ENCODE assay signal across 1 cellular context in the genomic region with DNA sequence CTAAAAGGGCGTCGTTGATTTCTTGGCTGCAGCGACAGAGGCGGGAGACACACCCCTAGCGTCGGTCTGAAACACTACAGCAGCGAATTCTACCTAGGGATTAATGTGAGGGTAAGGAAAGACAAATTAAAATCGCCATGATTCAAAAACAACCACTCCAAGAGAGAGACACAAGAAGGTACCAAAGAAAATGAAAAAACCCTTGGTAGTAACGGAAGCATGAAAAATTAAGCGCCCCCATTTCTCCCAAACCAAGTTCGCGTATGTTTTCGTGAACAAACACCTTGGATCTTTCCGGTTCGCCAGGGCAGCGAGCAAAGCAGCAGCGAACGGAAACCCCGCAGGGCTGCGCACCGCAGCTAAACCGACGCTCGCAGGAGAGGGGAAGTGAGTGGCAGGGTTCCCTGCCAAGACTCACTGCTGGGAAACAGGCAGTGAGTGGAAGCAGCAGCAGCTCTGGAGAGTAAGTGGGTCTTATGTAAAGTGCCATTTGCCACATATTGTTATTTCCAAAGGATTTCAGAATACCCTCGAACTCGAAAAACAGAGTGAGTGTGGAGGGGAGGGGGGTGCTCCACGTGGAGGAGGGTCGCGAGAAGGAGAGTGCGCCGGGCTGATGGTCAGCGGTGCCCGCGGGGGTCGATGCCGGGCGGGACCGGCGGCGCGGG.
A peak's percentile ranks its signal among the peaks of the same experiment; 100 is the strongest.
TF ChIP-seq lines count a peak whose summit lies in the region.

No MANE protein-coding gene starts in this region.

TF ChIP-seq in K562, 482 proteins besides CTCF, POLR2A, EP300 and RAD21 (continued from another document and continues in another):
- TF ChIP-seq RNF219 (CRISPR knock-in tag; IDR thresholded peaks at IDR 0.05) (no peak), RBBP5 (IDR thresholded peaks at IDR 0.05; ENCODE audit: borderline replicate concordance, insufficient read depth, low read length, poor library complexity, severe bottlenecking) (peak; percentile 47), ZBTB2 (IDR thresholded peaks at IDR 0.05) (no peak), TEAD4 (IDR thresholded peaks at IDR 0.05; ENCODE audit: low read length) (peak; percentile 19), TEAD4 (CRISPR knock-in tag; IDR thresholded peaks at IDR 0.05; ENCODE audit: borderline replicate concordance) (no peak), SNRNP70 (optimal IDR thresholded peaks at IDR 0.05; ENCODE audit: low read depth, low read length) (no peak), CTCFL (IDR thresholded peaks at IDR 0.05; ENCODE audit: borderline replicate concordance, insufficient read depth, low read depth, low read length, poor library complexity, severe bottlenecking) (no peak), RFX7 (CRISPR knock-in tag; IDR thresholded peaks at IDR 0.05) (no peak), MAFG (tag; conservative IDR thresholded peaks at IDR 0.05) (no peak), BHLHE40 (IDR thresholded peaks at IDR 0.05; ENCODE audit: low read length) (no peak), KHSRP (IDR thresholded peaks at IDR 0.05) (no peak), GATAD2B (IDR thresholded peaks at IDR 0.05; ENCODE audit: borderline replicate concordance) (no peak), KLF16 (IDR thresholded peaks at IDR 0.05) (0 out of 2 replicates have a peak, but pooled peaks have one; percentile 11), MAFF (IDR thresholded peaks at IDR 0.05; ENCODE audit: low read length) (no peak), ZNF347 (CRISPR knock-in tag; IDR thresholded peaks at IDR 0.05; ENCODE audit: low read depth) (no peak), ZFP36 (IDR thresholded peaks at IDR 0.05; ENCODE audit: low read depth, low read length, partially characterized antibody) (no peak), ZNF589 (CRISPR knock-in tag; IDR thresholded peaks at IDR 0.05; ENCODE audit: low read depth) (no peak), IFI16 (CRISPR knock-in tag; IDR thresholded peaks at IDR 0.05) (no peak), MTA1 (IDR thresholded peaks at IDR 0.05; ENCODE audit: borderline replicate concordance) (no peak), ATF2 (CRISPR knock-in tag; IDR thresholded peaks at IDR 0.05) (no peak), ZNF518B (CRISPR knock-in tag; IDR thresholded peaks at IDR 0.05) (no peak), TEAD1 (CRISPR knock-in tag; IDR thresholded peaks at IDR 0.05) (no peak; a peak in 1 of 4 replicates), ELF1 (tag; IDR thresholded peaks at IDR 0.05) (no peak), ZNF696 (CRISPR knock-in tag; conservative IDR thresholded peaks at IDR 0.05) (no peak), SAP30 (IDR thresholded peaks at IDR 0.05; ENCODE audit: borderline replicate concordance, insufficient read depth, low read depth, low read length, poor library complexity, severe bottlenecking) (peak; percentile 27), ZBTB9 (CRISPR knock-in tag; IDR thresholded peaks at IDR 0.05) (peak; percentile 16; the same call in 1 of the 2 replicates), HDAC2 (IDR thresholded peaks at IDR 0.05) (0 out of 2 replicates have a peak, but pooled peaks have one; percentile 74), REST (CRISPR knock-in tag; IDR thresholded peaks at IDR 0.05; ENCODE audit: low read depth) (no peak), FOS (IDR thresholded peaks at IDR 0.05; ENCODE audit: extremely low read depth, insufficient read length) (no peak)
- TF ChIP-seq, protein P1, sequence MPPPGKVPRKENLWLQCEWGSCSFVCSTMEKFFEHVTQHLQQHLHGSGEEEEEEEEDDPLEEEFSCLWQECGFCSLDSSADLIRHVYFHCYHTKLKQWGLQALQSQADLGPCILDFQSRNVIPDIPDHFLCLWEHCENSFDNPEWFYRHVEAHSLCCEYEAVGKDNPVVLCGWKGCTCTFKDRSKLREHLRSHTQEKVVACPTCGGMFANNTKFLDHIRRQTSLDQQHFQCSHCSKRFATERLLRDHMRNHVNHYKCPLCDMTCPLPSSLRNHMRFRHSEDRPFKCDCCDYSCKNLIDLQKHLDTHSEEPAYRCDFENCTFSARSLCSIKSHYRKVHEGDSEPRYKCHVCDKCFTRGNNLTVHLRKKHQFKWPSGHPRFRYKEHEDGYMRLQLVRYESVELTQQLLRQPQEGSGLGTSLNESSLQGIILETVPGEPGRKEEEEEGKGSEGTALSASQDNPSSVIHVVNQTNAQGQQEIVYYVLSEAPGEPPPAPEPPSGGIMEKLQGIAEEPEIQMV (tag; conservative IDR thresholded peaks at IDR 0.05; ENCODE audit: low read depth) = no peak
- TF ChIP-seq, protein P2, sequence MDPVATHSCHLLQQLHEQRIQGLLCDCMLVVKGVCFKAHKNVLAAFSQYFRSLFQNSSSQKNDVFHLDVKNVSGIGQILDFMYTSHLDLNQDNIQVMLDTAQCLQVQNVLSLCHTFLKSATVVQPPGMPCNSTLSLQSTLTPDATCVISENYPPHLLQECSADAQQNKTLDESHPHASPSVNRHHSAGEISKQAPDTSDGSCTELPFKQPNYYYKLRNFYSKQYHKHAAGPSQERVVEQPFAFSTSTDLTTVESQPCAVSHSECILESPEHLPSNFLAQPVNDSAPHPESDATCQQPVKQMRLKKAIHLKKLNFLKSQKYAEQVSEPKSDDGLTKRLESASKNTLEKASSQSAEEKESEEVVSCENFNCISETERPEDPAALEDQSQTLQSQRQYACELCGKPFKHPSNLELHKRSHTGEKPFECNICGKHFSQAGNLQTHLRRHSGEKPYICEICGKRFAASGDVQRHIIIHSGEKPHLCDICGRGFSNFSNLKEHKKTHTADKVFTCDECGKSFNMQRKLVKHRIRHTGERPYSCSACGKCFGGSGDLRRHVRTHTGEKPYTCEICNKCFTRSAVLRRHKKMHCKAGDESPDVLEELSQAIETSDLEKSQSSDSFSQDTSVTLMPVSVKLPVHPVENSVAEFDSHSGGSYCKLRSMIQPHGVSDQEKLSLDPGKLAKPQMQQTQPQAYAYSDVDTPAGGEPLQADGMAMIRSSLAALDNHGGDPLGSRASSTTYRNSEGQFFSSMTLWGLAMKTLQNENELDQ (CRISPR knock-in tag; IDR thresholded peaks at IDR 0.05; ENCODE audit: borderline replicate concordance) = no peak
- TF ChIP-seq, protein P3, sequence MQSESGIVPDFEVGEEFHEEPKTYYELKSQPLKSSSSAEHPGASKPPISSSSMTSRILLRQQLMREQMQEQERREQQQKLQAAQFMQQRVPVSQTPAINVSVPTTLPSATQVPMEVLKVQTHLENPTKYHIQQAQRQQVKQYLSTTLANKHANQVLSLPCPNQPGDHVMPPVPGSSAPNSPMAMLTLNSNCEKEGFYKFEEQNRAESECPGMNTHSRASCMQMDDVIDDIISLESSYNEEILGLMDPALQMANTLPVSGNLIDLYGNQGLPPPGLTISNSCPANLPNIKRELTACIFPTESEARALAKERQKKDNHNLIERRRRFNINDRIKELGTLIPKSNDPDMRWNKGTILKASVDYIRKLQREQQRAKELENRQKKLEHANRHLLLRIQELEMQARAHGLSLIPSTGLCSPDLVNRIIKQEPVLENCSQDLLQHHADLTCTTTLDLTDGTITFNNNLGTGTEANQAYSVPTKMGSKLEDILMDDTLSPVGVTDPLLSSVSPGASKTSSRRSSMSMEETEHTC (IDR thresholded peaks at IDR 0.05) = no peak
